In the genomic region with DNA sequence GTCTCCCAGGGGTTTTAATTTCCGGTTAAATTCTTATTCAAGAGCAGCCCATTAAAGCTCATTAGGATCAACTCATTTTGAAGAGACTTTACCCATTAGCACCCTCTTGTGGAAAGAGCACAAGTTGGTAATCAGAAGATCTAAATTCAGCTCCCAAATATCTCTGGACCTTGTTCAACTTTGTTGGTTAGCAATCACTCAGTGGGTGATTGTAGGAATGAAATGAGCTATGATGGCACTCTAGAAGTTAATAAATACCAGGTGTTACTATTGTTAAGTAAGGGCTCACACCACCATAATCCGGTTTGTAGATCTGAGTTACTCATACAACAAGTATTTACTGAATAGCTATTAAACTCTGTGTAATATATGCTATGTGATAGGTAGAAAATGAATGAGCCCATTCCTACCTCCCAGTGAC, we compare ENCODE assay signal across 9 cellular contexts. TPM values are rescaled to one million over a fixed set of nuclear protein-coding genes. Genes with fewer than 3 reads are reported as not detected.
DNase-seq lines count a peak whose midpoint lies in the region; ATAC-seq and TF ChIP-seq lines count a peak whose summit lies in the region.
"Had no signal": no experiment of that assay in that cellular context is flagged by ENCODE, and none has a peak within 500 bp of the region (broad histone marks: within the 10 kb centered on the region; RNA-seq: fewer than 3 reads in every experiment).

No MANE protein-coding gene starts in this region.

- H3K4me1 Mint-ChIP-seq in CD8-positive, alpha-beta T cell (ENCODE audit: low read depth): peaks cover 40% of the 10 kb centered on the region

- H3K9me3 Mint-ChIP-seq in CD8-positive, alpha-beta T cell: no peaks in the 10 kb centered on the region

- H3K27ac Mint-ChIP-seq in CD8-positive, alpha-beta T cell: no peak overlapping the region

- CTCF ChIA-PET in CD8-positive, alpha-beta T cell (lab: Charles Lee): interaction anchor here (0.6 to 1.9 kb wide), 22 partner anchors 9 to 824 kb away, joined by 3 to 17 read pairs (median 4); partner anchors contain the start of gene TRIP11

- H3K9me3 ChIP-seq in CD8-positive, alpha-beta T cell (ENCODE audit: low read length): no peaks in the 10 kb centered on the region
- H3K9me3 ChIP-seq in left lung (no peaks in the 10 kb centered on the region), vagina (no peaks in the 10 kb centered on the region)
- H3K9me3 ChIP-seq: SJSA1 had no signal

- TF ChIP-seq CTCF in CD8-positive, alpha-beta T cell (IDR thresholded peaks at IDR 0.05): peak; percentile 75
- TF ChIP-seq CTCF in left lung (IDR thresholded peaks at IDR 0.05): peak; percentile 44 to 65
- TF ChIP-seq CTCF in vagina (IDR thresholded peaks at IDR 0.05): peak in 2 of 3 experiments; percentile 45 to 53

- peak; percentile 52 for ATAC-seq in CD8-positive, alpha-beta T cell
- ATAC-seq in left lung (peak; percentile 92), GM19035 (IDR thresholded peaks at IDR 0.05; ENCODE audit: unreplicated experiment) (no peak), HG02610 (IDR thresholded peaks at IDR 0.05; ENCODE audit: unreplicated experiment) (no peak)

- H3K4me3 ChIP-seq in CD8-positive, alpha-beta T cell (ENCODE audit: low read depth, low read length): no peak overlapping the region
- no peak overlapping the region for H3K4me3 ChIP-seq in left lung
- H3K4me3 ChIP-seq in vagina: no peak overlapping the region
- H3K4me3 ChIP-seq: SJSA1 had no signal

- no peaks in the 10 kb centered on the region for H3K27me3 Mint-ChIP-seq in CD8-positive, alpha-beta T cell (ENCODE audit: low read depth)

- peaks cover 10% of the 10 kb centered on the region for H3K36me3 ChIP-seq in CD8-positive, alpha-beta T cell (ENCODE audit: insufficient read depth, low read length)
- H3K36me3 ChIP-seq in left lung: peaks cover 0 to 47% of the 10 kb centered on the region in 2 donors
- peaks cover 0 to 22% of the 10 kb centered on the region in 2 donors for H3K36me3 ChIP-seq in vagina

- no peak overlapping the region for H3K27ac ChIP-seq in CD8-positive, alpha-beta T cell (ENCODE audit: low read depth, low read length)
- H3K27ac ChIP-seq in left lung: peak overlapping the region in 1 of 2 donors; percentile 49
- no peak overlapping the region for H3K27ac ChIP-seq in vagina

- intact Hi-C loops in CD8-positive, alpha-beta T cell (cut with DNase I, micrococcal nuclease): loop anchor here (1.0 to 10.0 kb wide), 5 partner anchors 45 to 515 kb away; partner anchors contain the start of gene TRIP11 (in 1 of the 2)
- intact Hi-C loops in left lung (cut with DNase I) (no loop called here), vagina (cut with DNase I) (no loop called here)

- no peaks in the 10 kb centered on the region for H3K27me3 ChIP-seq in CD8-positive, alpha-beta T cell (ENCODE audit: insufficient read depth, low read length)
- H3K27me3 ChIP-seq in left lung: no peaks in the 10 kb centered on the region
- H3K27me3 ChIP-seq in vagina: no peaks in the 10 kb centered on the region
- H3K27me3 ChIP-seq: SJSA1 had no signal

- peaks cover 36% of the 10 kb centered on the region for H3K36me3 Mint-ChIP-seq in CD8-positive, alpha-beta T cell

- POLR2A ChIA-PET in CD8-positive, alpha-beta T cell (lab: Charles Lee): interaction anchor here (0.7 to 2.1 kb wide), 6 partner anchors 9 to 524 kb away, joined by 3 to 7 read pairs (median 4); partner anchors contain the start of genes ATXN3, PPP4R3A and TRIP11

- peaks cover 34% of the 10 kb centered on the region for H3K4me1 ChIP-seq in CD8-positive, alpha-beta T cell (ENCODE audit: insufficient read depth, low read length)
- H3K4me1 ChIP-seq in left lung (peaks cover 0 to 32% of the 10 kb centered on the region in 2 donors), vagina (no peaks in the 10 kb centered on the region)
- H3K4me1 ChIP-seq: SJSA1 had no signal

- TF ChIP-seq POLR2A in vagina (IDR thresholded peaks at IDR 0.05): no peak

- H3K4me3 Mint-ChIP-seq in CD8-positive, alpha-beta T cell: no peak overlapping the region

- no peak for DNase-seq in CD8-positive, alpha-beta T cell
- DNase-seq in H4 (ENCODE audit: low spot score): peak; percentile 39
- peak; percentile 71 for DNase-seq in NCI-H748 (lab: John Stamatoyannopoulos, UW; ENCODE audit: unreplicated experiment)
- DNase-seq in cerebellar cortex (ENCODE audit: low spot score): peak; percentile 42
- DNase-seq in left lung: no peak
- no peak for DNase-seq in vagina (ENCODE audit: extremely low spot score in 2 of 2)

RNA-seq across cellular contexts. Expression of gene TRIP11, which starts 42.9 kb away (rescaled TPM):
- total RNA-seq in CD8-positive, alpha-beta T cell: 10 to 100 TPM; 25.3 to 26.5 TPM
- 18.1 and 21.3 TPM in 2 replicates for total RNA-seq in H4 (2014; rRNA removed; shearing (Covaris generic))
- total RNA-seq in left lung: 10 to 100 TPM; 50.5 to 64.3 TPM
- total RNA-seq in vagina: 27.0 TPM

RNA-seq across cellular contexts. Expression of gene FBLN5, which starts 49.5 kb away (rescaled TPM):
- total RNA-seq in CD8-positive, alpha-beta T cell: 1 to 10 TPM; 1.4 TPM
- total RNA-seq in H4 (2014; rRNA removed; shearing (Covaris generic)): 10.1 and 14.2 TPM in 2 replicates
- total RNA-seq in left lung (100 to 1,000 TPM in 1 of 2 donors, 10 to 100 TPM in 1; 84.5 to 125 TPM), vagina (240 TPM)

Comparison
In these comparisons a context has a peak if more than half of its experiments do, and no peak if none do; other contexts are left out.
1. ATAC-seq: peak in CD8-positive, alpha-beta T cell (single experiment) and left lung (single experiment); none in GM19035 (single experiment) and HG02610 (single experiment).
2. DNase-seq: peak in H4 (single experiment), NCI-H748 (single experiment) and cerebellar cortex (single experiment); none in CD8-positive, alpha-beta T cell (0 of 7), left lung (0 of 2) and vagina (0 of 2).
3. intact Hi-C loops: an anchor here in CD8-positive, alpha-beta T cell (1.0 to 10.0 kb wide); none called in left lung and vagina.
4. Peak in every context shown above with its lines, with median percentiles within 50 percentile points of each other: CTCF ChIP-seq.